In genomic region chr14:24430143-24430681, GRCh38 we compare ENCODE assay signal across 8 cellular contexts. TPM values are rescaled to one million over a fixed set of nuclear protein-coding genes. Genes with fewer than 3 reads are reported as not detected.
A peak's percentile ranks its signal among the peaks of the same experiment; 100 is the strongest.
DNase-seq lines count a peak whose midpoint lies in the region; ATAC-seq and TF ChIP-seq lines count a peak whose summit lies in the region.

No MANE protein-coding gene starts in this region.

- H3K27ac Mint-ChIP-seq in activated CD8-positive, alpha-beta T cell treated with anti-CD3 and anti-CD28 coated beads for 36 hours: peak overlapping the region; percentile 97

- peak; percentile 87 for DNase-seq in GM10266 (ENCODE audit: extremely low spot score)
- peak; percentile 78 for DNase-seq in NB4 (ENCODE audit: low read depth)
- DNase-seq in activated CD8-positive, alpha-beta T cell treated with anti-CD3 and anti-CD28 coated beads for 36 hours: peak; percentile 70
- DNase-seq in stromal cell of bone marrow (ENCODE audit: low read depth): peak; percentile 73

- no peaks in the 10 kb centered on the region for H3K27me3 Mint-ChIP-seq in activated CD8-positive, alpha-beta T cell treated with anti-CD3 and anti-CD28 coated beads for 36 hours

- no peaks in the 10 kb centered on the region for H3K9me3 ChIP-seq in muscle layer of duodenum (ENCODE audit: control insufficient read depth in 1 of 2, low read length in 2 of 2)

- CTCF ChIA-PET in activated CD8-positive, alpha-beta T cell treated with anti-CD3 and anti-CD28 coated beads for 36 hours (lab: Charles Lee): interaction anchor here (0.7 to 11.4 kb wide), 26 partner anchors 9 to 268 kb away, joined by 3 to 454 read pairs (median 12); partner anchors contain the start of genes ADCY4, CHMP4A, CIDEB and DHRS1

- H3K4me1 ChIP-seq in muscle layer of duodenum (ENCODE audit: control insufficient read depth in 1 of 2, insufficient read depth in 2 of 2, low read length in 2 of 2): peaks cover 20 to 26% of the 10 kb centered on the region in 2 donors

- H3K4me3 Mint-ChIP-seq in activated CD8-positive, alpha-beta T cell treated with anti-CD3 and anti-CD28 coated beads for 36 hours: peak overlapping the region; percentile 90

- peaks cover 36% of the 10 kb centered on the region for H3K4me1 Mint-ChIP-seq in activated CD8-positive, alpha-beta T cell treated with anti-CD3 and anti-CD28 coated beads for 36 hours (ENCODE audit: low read depth)

- H3K9me3 Mint-ChIP-seq in activated CD8-positive, alpha-beta T cell treated with anti-CD3 and anti-CD28 coated beads for 36 hours: no peaks in the 10 kb centered on the region

- H3K36me3 Mint-ChIP-seq in activated CD8-positive, alpha-beta T cell treated with anti-CD3 and anti-CD28 coated beads for 36 hours (ENCODE audit: low read depth): peaks cover 25% of the 10 kb centered on the region

- H3K4me3 ChIP-seq in NB4 (ENCODE audit: low read depth, low read length) (peak overlapping the region; percentile 69), muscle layer of duodenum (ENCODE audit: low read depth in 1 of 2, low read length in 2 of 2) (peak overlapping the region; percentile 89 to 91)

- ATAC-seq in HG02623 (IDR thresholded peaks at IDR 0.05; ENCODE audit: unreplicated experiment): peak; percentile 47
- peak; percentile 60 for ATAC-seq in activated CD8-positive, alpha-beta T cell treated with anti-CD3 and anti-CD28 coated beads for 36 hours
- peak; percentile 67 for ATAC-seq in esophagus mucosa

- H3K27ac ChIP-seq in 22Rv1: peak overlapping the region; percentile 81
- peak overlapping the region; percentile 99 for H3K27ac ChIP-seq in muscle layer of duodenum (ENCODE audit: low read length)

- H3K27me3 ChIP-seq in muscle layer of duodenum (ENCODE audit: low read depth, low read length): no peaks in the 10 kb centered on the region

- peaks cover 17 to 28% of the 10 kb centered on the region in 2 donors for H3K36me3 ChIP-seq in muscle layer of duodenum (ENCODE audit: control insufficient read depth in 1 of 2, insufficient read depth in 2 of 2, low read length in 2 of 2)

- POLR2A ChIA-PET in activated CD8-positive, alpha-beta T cell treated with anti-CD3 and anti-CD28 coated beads for 36 hours (lab: Charles Lee): interaction anchor here (0.5 to 7.8 kb wide), 22 partner anchors 8 to 441 kb away, joined by 3 to 82 read pairs (median 4); partner anchors contain the start of genes ADCY4, CIDEB, DHRS4L2 and LTB4R

- no peak for TF ChIP-seq CTCF in 22Rv1 (IDR thresholded peaks at IDR 0.05)
- TF ChIP-seq CTCF in GM10266 (IDR thresholded peaks at IDR 0.05; ENCODE audit: control insufficient read depth, insufficient read depth, low read depth, missing control alignments): no peak
- no peak for TF ChIP-seq CTCF in NB4 (IDR thresholded peaks at IDR 0.05; ENCODE audit: low read depth, low read length)
- no peak for TF ChIP-seq CTCF in activated CD8-positive, alpha-beta T cell treated with anti-CD3 and anti-CD28 coated beads for 36 hours (IDR thresholded peaks at IDR 0.05)

- intact Hi-C loops in activated CD8-positive, alpha-beta T cell treated with anti-CD3 and anti-CD28 coated beads for 36 hours (cut with micrococcal nuclease): loop anchor here (5.0 to 10.0 kb wide), 2 partner anchors 63 to 185 kb away; partner anchors contain the start of genes NFATC4 and TINF2

- TF ChIP-seq POLR2A in NB4 (IDR thresholded peaks at IDR 0.05; ENCODE audit: extremely low read depth, insufficient read length): no peak

RNA-seq across cellular contexts. Expression of gene KHNYN, which starts 0.5 kb away (rescaled TPM):
- total RNA-seq in activated CD8-positive, alpha-beta T cell treated with anti-CD3 and anti-CD28 coated beads for 36 hours: 10 to 100 TPM; 47.5 to 51.7 TPM
- total RNA-seq in esophagus mucosa: 32.0 TPM

RNA-seq across cellular contexts. Expression of gene CBLN3, which starts 0.7 kb away (rescaled TPM):
- total RNA-seq in activated CD8-positive, alpha-beta T cell treated with anti-CD3 and anti-CD28 coated beads for 36 hours: 1 to 10 TPM; 2.9 TPM
- total RNA-seq in esophagus mucosa: 0.44 TPM

RNA-seq across cellular contexts. Expression of gene SDR39U1, which starts 12.4 kb away (rescaled TPM):
- total RNA-seq in activated CD8-positive, alpha-beta T cell treated with anti-CD3 and anti-CD28 coated beads for 36 hours: 10 to 100 TPM; 43.6 to 55.5 TPM
- 23.8 TPM for total RNA-seq in esophagus mucosa

RNA-seq across cellular contexts. Expression of gene NYNRIN, which starts 31.4 kb away (rescaled TPM):
- total RNA-seq in activated CD8-positive, alpha-beta T cell treated with anti-CD3 and anti-CD28 coated beads for 36 hours: under 1 TPM; 0.05 to 0.27 TPM
- total RNA-seq in esophagus mucosa: 6.1 TPM

Comparison
In these comparisons a context has a peak if more than half of its experiments do, and no peak if none do; other contexts are left out.
1. Peak in every context shown above with its lines: DNase-seq, ATAC-seq, H3K4me3 ChIP-seq and H3K27ac ChIP-seq.